Comparison of ENCODE assay signal across 8 cellular contexts in the genomic region with DNA sequence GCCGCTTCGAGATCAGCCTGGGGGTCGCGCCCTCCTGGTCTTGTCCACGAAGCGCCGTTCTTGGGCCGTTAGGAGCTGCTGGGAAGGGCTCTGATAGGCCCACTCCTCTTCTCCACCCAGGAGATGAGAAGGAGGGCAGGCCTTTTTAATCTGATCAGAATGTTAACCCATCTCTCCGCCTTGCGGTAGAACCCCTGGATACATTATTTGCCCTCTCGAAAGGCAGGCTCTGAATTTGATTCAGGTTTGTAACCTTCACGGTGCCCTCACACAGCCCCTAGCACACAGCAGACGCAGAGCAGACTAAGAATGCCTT. TPM values are rescaled to one million over a fixed set of nuclear protein-coding genes. Genes with fewer than 3 reads are reported as not detected.
DNase-seq lines count a peak whose midpoint lies in the region; ATAC-seq and TF ChIP-seq lines count a peak whose summit lies in the region.

A gene (plus strand): TSS at position 43 of the 316 bp plus-strand sequence. CDS start 9,741 bp downstream, outside the sequence.

- no peaks in the 10 kb centered on the region for H3K36me3 ChIP-seq in HEK293 (ENCODE audit: control insufficient read depth in 2 of 2, insufficient read depth in 1 of 2, low read length in 2 of 2)

- DNase-seq in activated CD8-positive, alpha-beta T cell treated with anti-CD3 and anti-CD28 coated beads, Interleukin-2, amount 10 ng/mL, durations not matched to agents 7 days and 5 days: no peak
- DNase-seq in right cardiac atrium (no peak), OCI-M2 (lab: John Stamatoyannopoulos, UW; ENCODE audit: unreplicated experiment) (no peak), RKO (ENCODE audit: low spot score) (no peak), occipital lobe (lab: John Stamatoyannopoulos, UW) (no peak)

- H3K4me3 Mint-ChIP-seq in activated CD8-positive, alpha-beta T cell treated with anti-CD3 and anti-CD28 coated beads, Interleukin-2, amount 10 ng/mL, durations not matched to agents 7 days and 5 days: peak within 1 kb of the TSS; percentile 84

- H3K36me3 Mint-ChIP-seq in activated CD8-positive, alpha-beta T cell treated with anti-CD3 and anti-CD28 coated beads, Interleukin-2, amount 10 ng/mL, durations not matched to agents 7 days and 5 days (ENCODE audit: low read depth): peaks cover 8% of the 10 kb centered on the region

- H3K27ac Mint-ChIP-seq in activated CD8-positive, alpha-beta T cell treated with anti-CD3 and anti-CD28 coated beads, Interleukin-2, amount 10 ng/mL, durations not matched to agents 7 days and 5 days: peak within 1 kb of the TSS; percentile 91

- H3K9me3 ChIP-seq in HEK293 (ENCODE audit: control insufficient read depth, insufficient read depth, low read depth, low read length) (no peaks in the 10 kb centered on the region), right cardiac atrium (ENCODE audit: control insufficient read depth, low read length) (no peaks in the 10 kb centered on the region)

- ATAC-seq in activated CD8-positive, alpha-beta T cell treated with anti-CD3 and anti-CD28 coated beads, Interleukin-2, amount 10 ng/mL, durations not matched to agents 7 days and 5 days: no peak
- ATAC-seq in right cardiac atrium (peak in 1 of 2 donors; percentile 49), GM21786 (IDR thresholded peaks at IDR 0.05; ENCODE audit: unreplicated experiment) (no peak)

- H3K27me3 Mint-ChIP-seq in activated CD8-positive, alpha-beta T cell treated with anti-CD3 and anti-CD28 coated beads, Interleukin-2, amount 10 ng/mL, durations not matched to agents 7 days and 5 days (ENCODE audit: low read depth): peaks cover 10% of the 10 kb centered on the region

- H3K4me3 ChIP-seq in HEK293 (ENCODE audit: low read depth, low read length) (peak within 1 kb of the TSS; percentile 39), right cardiac atrium (ENCODE audit: low read length) (peak within 1 kb of the TSS; percentile 44), skin epidermis (peak within 1 kb of the TSS; percentile 24 to 57 (median 47))

- H3K4me1 Mint-ChIP-seq in activated CD8-positive, alpha-beta T cell treated with anti-CD3 and anti-CD28 coated beads, Interleukin-2, amount 10 ng/mL, durations not matched to agents 7 days and 5 days (ENCODE audit: low read depth): peaks cover 13% of the 10 kb centered on the region

- POLR2A ChIA-PET in HEK293 (lab: Yijun Ruan, JAX): interaction anchor here (0.8 to 1.1 kb wide), 4 partner anchors 10 to 227 kb away, joined by 3 to 5 read pairs (median 4); a partner anchor contains a TSS
- POLR2A ChIA-PET in activated CD8-positive, alpha-beta T cell treated with anti-CD3 and anti-CD28 coated beads, Interleukin-2, amount 10 ng/mL, durations not matched to agents 7 days and 5 days (lab: Charles Lee): interaction anchor here (1.0 to 1.8 kb wide), 7 partner anchors 160 to 591 kb away, joined by 3 to 6 read pairs (median 5); a partner anchor contains a TSS

- no peaks in the 10 kb centered on the region for H3K9me3 Mint-ChIP-seq in activated CD8-positive, alpha-beta T cell treated with anti-CD3 and anti-CD28 coated beads, Interleukin-2, amount 10 ng/mL, durations not matched to agents 7 days and 5 days (ENCODE audit: insufficient read depth)

- H3K27me3 ChIP-seq in right cardiac atrium (ENCODE audit: control insufficient read depth, insufficient read depth): no peaks in the 10 kb centered on the region

- H3K27ac ChIP-seq in HEK293 (ENCODE audit: extremely low read depth, low read depth, low read length) (no peak within 1 kb of the TSS), right cardiac atrium (ENCODE audit: low read length) (peak within 1 kb of the TSS; percentile 68), skin epidermis (peak within 1 kb of the TSS; percentile 13 to 93 (median 83))

- intact Hi-C loops in right cardiac atrium (cut with DNase I): loop anchor here in 1 of 4 donors (10.0 kb wide), 1 partner anchor 440 kb away; no protein-coding TSS in a partner anchor

- 24% methylated on average over 13 of the region's 13 CpGs for WGBS in right cardiac atrium

- CTCF ChIA-PET in HEK293 (lab: Yijun Ruan, JAX): interaction anchor here (0.5 to 2.2 kb wide), 39 partner anchors 9 to 813 kb away, joined by 3 to 26 read pairs (median 4); a partner anchor contains a TSS
- CTCF ChIA-PET in activated CD8-positive, alpha-beta T cell treated with anti-CD3 and anti-CD28 coated beads, Interleukin-2, amount 10 ng/mL, durations not matched to agents 7 days and 5 days (lab: Charles Lee): interaction anchor here (0.7 to 4.1 kb wide), 63 partner anchors 8 to 962 kb away, joined by 3 to 34 read pairs (median 4); a partner anchor contains a TSS

- H3K4me1 ChIP-seq in HEK293 (ENCODE audit: control insufficient read depth, insufficient read depth, low read length): no peaks in the 10 kb centered on the region
- peaks cover 3% of the 10 kb centered on the region for H3K4me1 ChIP-seq in right cardiac atrium (ENCODE audit: control insufficient read depth, insufficient read depth, low read length)

- TF ChIP-seq CTCF in HEK293 (tag by site-specific recombination; IDR thresholded peaks at IDR 0.05): no peak

TF ChIP-seq in HEK293, 187 proteins besides CTCF, POLR2A, EP300 and RAD21:
- TF ChIP-seq, protein P1, sequence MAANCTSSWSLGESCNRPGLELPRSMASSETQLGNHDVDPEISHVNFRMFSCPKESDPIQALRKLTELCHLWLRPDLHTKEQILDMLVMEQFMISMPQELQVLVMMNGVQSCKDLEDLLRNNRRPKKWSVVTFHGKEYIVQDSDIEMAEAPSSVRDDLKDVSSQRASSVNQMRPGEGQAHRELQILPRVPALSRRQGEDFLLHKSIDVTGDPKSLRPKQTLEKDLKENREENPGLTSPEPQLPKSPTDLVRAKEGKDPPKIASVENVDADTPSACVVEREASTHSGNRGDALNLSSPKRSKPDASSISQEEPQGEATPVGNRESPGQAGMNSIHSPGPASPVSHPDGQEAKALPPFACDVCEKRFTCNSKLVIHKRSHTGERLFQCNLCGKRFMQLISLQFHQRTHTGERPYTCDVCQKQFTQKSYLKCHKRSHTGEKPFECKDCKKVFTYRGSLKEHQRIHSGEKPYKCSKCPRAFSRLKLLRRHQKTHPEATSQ (tag by site-specific recombination; IDR thresholded peaks at IDR 0.05): no peak
- no peak for TF ChIP-seq EGR2 (tag by site-specific recombination; IDR thresholded peaks at IDR 0.05; ENCODE audit: low read depth)
- 0 out of 2 replicates have a peak, but pooled peaks have one; percentile 18 for TF ChIP-seq ZBTB8A (tag by site-specific recombination; IDR thresholded peaks at IDR 0.05)
TF ChIP-seq in HEK293: peak in this region for 1.

RNA-seq across cellular contexts. Expression of the gene that starts here (rescaled TPM):
- not detected for total RNA-seq in activated CD8-positive, alpha-beta T cell treated with anti-CD3 and anti-CD28 coated beads, Interleukin-2, amount 10 ng/mL, durations not matched to agents 7 days and 5 days
- total RNA-seq in right cardiac atrium: not detected
- not detected for polyA plus RNA-seq in right cardiac atrium
- not detected for total RNA-seq in occipital lobe
